Comparison of ENCODE assay signal across 18 cellular contexts in genomic region chr21:39581414-39581813, GRCh38. TPM values are rescaled to one million over a fixed set of nuclear protein-coding genes. Genes with fewer than 3 reads are reported as not detected.
DNase-seq lines count a peak whose midpoint lies in the region; ATAC-seq and TF ChIP-seq lines count a peak whose summit lies in the region.
"Had no signal": no experiment of that assay in that cellular context is flagged by ENCODE, and none has a peak within 500 bp of the region (broad histone marks: within the 10 kb centered on the region; RNA-seq: fewer than 3 reads in every experiment).

No MANE protein-coding gene starts in this region.

- no peak overlapping the region for H2BK5ac ChIP-seq in H9 (ENCODE audit: insufficient read length, low read length)

- H2BK20ac ChIP-seq in H9 (ENCODE audit: low read depth, low read length, poor library complexity, severe bottlenecking) = no peak overlapping the region

- no peak overlapping the region for H3K18ac ChIP-seq in H9 (ENCODE audit: insufficient read length, low read depth, low read length)

- no peaks in the 10 kb centered on the region for H3K9me3 ChIP-seq in H9 (ENCODE audit: control insufficient read depth, low read depth, low read length)
- H3K9me3 ChIP-seq: SJCRH30 had no signal

- no peak overlapping the region for H3K9ac ChIP-seq in H9 (ENCODE audit: extremely low read depth, insufficient read length, low read length)

- H2BK12ac ChIP-seq in H9 (ENCODE audit: insufficient read length, low read depth, low read length) = no peak overlapping the region

- H3K23ac ChIP-seq in H9 (ENCODE audit: insufficient read length, low read depth, low read length) = no peak overlapping the region

- DNase-seq in H9 (no peak), SW480 (ENCODE audit: low spot score) (peak; percentile 10), iPS-NIHi11 (ENCODE audit: low spot score) (peak; percentile 56), progenitor cell of endocrine pancreas (ENCODE audit: low spot score, unreplicated experiment) (no peak), NCI-H345 treated with DMSO at 0.1 percent for 48 hours (lab: John Stamatoyannopoulos, UW; ENCODE audit: unreplicated experiment) (no peak)
- DNase-seq in activated CD8-positive, alpha-beta memory T cell treated with anti-CD3 and anti-CD28 coated beads, Interleukin-2, amount 10 ng/mL, durations not matched to agents 7 days and 5 days = no peak
- DNase-seq: COR-L47, NCI-H1048, NCI-H1436 treated with DMSO at 0.1 percent for 48 hours, NCI-H2029 treated with DMSO at 0.1 percent for 48 hours, NCI-H2171 treated with DMSO at 0.1 percent for 48 hours, NCI-H774, PC-9, SJCRH30 had no signal

- no peaks in the 10 kb centered on the region for H4K20me1 ChIP-seq in H9 (ENCODE audit: control insufficient read depth, insufficient read depth, insufficient read length)

- peaks cover 0 to 4% of the 10 kb centered on the region in 2 experiments; a peak in 3 of 5 replicates for H3K9me3 Mint-ChIP-seq in H9
- H3K9me3 Mint-ChIP-seq in progenitor cell of endocrine pancreas (ENCODE audit: low read depth) = peaks cover 6% of the 10 kb centered on the region
- no peaks in the 10 kb centered on the region for H3K9me3 Mint-ChIP-seq in activated CD8-positive, alpha-beta memory T cell treated with anti-CD3 and anti-CD28 coated beads, Interleukin-2, amount 10 ng/mL, durations not matched to agents 7 days and 5 days (ENCODE audit: low read depth)

- H3K56ac ChIP-seq in H9 (ENCODE audit: insufficient read length, low read depth, low read length) = no peak overlapping the region

- no CpG with 5 or more reads among the region's 3 CpGs for WGBS in H9 (ENCODE audit: extremely low coverage, insufficient read length, low lambda C conversion rate)

- H3K4ac ChIP-seq in H9 (ENCODE audit: low read depth, low read length) = no peak overlapping the region

- TF ChIP-seq CTCF in H9 (conservative IDR thresholded peaks at IDR 0.05) (peak; percentile 58), progenitor cell of endocrine pancreas (IDR thresholded peaks at IDR 0.05; ENCODE audit: unreplicated experiment) (peak; percentile 23)

- no peaks in the 10 kb centered on the region for H3K79me2 ChIP-seq in H9 (ENCODE audit: insufficient read depth, low read length)

- H3K79me1 ChIP-seq in H9 (ENCODE audit: insufficient read depth, low read depth, low read length, poor library complexity, severe bottlenecking) = no peaks in the 10 kb centered on the region

- H3K27ac ChIP-seq in H9 (ENCODE audit: insufficient read length, low read depth, low read length) = no peak overlapping the region
- H3K27ac ChIP-seq: C4-2B, HL-60, PC-9, SJCRH30 had no signal

- H2BK15ac ChIP-seq in H9 (ENCODE audit: low read depth, low read length) = no peak overlapping the region

- H4K5ac ChIP-seq in H9 (ENCODE audit: insufficient read length, low read depth, low read length) = no peak overlapping the region

- H3K4me3 Mint-ChIP-seq in H9 (no peak overlapping the region), progenitor cell of endocrine pancreas (ENCODE audit: low read depth) (no peak overlapping the region)
- no peak overlapping the region for H3K4me3 Mint-ChIP-seq in activated CD8-positive, alpha-beta memory T cell treated with anti-CD3 and anti-CD28 coated beads, Interleukin-2, amount 10 ng/mL, durations not matched to agents 7 days and 5 days

- H3K4me2 ChIP-seq in H9 (ENCODE audit: insufficient read depth, insufficient read length, low read length) = no peak overlapping the region
- H3K4me2 ChIP-seq: PC-9 had no signal

- no peak overlapping the region for H3K14ac ChIP-seq in H9 (ENCODE audit: insufficient read depth, low read length)

- CTCF ChIA-PET in activated CD8-positive, alpha-beta memory T cell treated with anti-CD3 and anti-CD28 coated beads, Interleukin-2, amount 10 ng/mL, durations not matched to agents 7 days and 5 days (lab: Charles Lee) = no interaction called here

- H2BK120ac ChIP-seq in H9 (ENCODE audit: low read depth, low read length, poor library complexity, severe bottlenecking) = no peak overlapping the region

- H3K4me1 ChIP-seq in H9 (ENCODE audit: insufficient read depth, low read length) = peaks cover 3% of the 10 kb centered on the region; the same call in 1 of the 2 replicates

- H3K23me2 ChIP-seq in H9 (ENCODE audit: insufficient read length, low read depth, low read length, poor library complexity, severe bottlenecking) = no peaks in the 10 kb centered on the region

- H3K27ac Mint-ChIP-seq in H9 (no peak overlapping the region), progenitor cell of endocrine pancreas (no peak overlapping the region)
- no peak overlapping the region for H3K27ac Mint-ChIP-seq in activated CD8-positive, alpha-beta memory T cell treated with anti-CD3 and anti-CD28 coated beads, Interleukin-2, amount 10 ng/mL, durations not matched to agents 7 days and 5 days

- H2AK5ac ChIP-seq in H9 (ENCODE audit: insufficient read length, low read length) = no peak overlapping the region

- no peaks in the 10 kb centered on the region for H3K27me3 ChIP-seq in H9 (ENCODE audit: insufficient read depth, low read length)
- H3K27me3 ChIP-seq: SJCRH30 had no signal

- ATAC-seq in activated CD8-positive, alpha-beta memory T cell treated with anti-CD3 and anti-CD28 coated beads, Interleukin-2, amount 10 ng/mL, durations not matched to agents 7 days and 5 days = no peak
- ATAC-seq in GM21360 (IDR thresholded peaks at IDR 0.05; ENCODE audit: unreplicated experiment) = no peak

- H3T11ph ChIP-seq in H9 (ENCODE audit: low read length) = no peak overlapping the region

- H3K4me1 Mint-ChIP-seq in H9 (peaks cover 14 to 23% of the 10 kb centered on the region in 2 experiments), progenitor cell of endocrine pancreas (ENCODE audit: low read depth) (peaks cover 4% of the 10 kb centered on the region)
- no peaks in the 10 kb centered on the region for H3K4me1 Mint-ChIP-seq in activated CD8-positive, alpha-beta memory T cell treated with anti-CD3 and anti-CD28 coated beads, Interleukin-2, amount 10 ng/mL, durations not matched to agents 7 days and 5 days

- H3K27me3 Mint-ChIP-seq in H9 (ENCODE audit: low read depth) = no peaks in the 10 kb centered on the region
- H3K27me3 Mint-ChIP-seq in progenitor cell of endocrine pancreas = peaks cover 3% of the 10 kb centered on the region
- H3K27me3 Mint-ChIP-seq in activated CD8-positive, alpha-beta memory T cell treated with anti-CD3 and anti-CD28 coated beads, Interleukin-2, amount 10 ng/mL, durations not matched to agents 7 days and 5 days = no peaks in the 10 kb centered on the region

- H3K36me3 Mint-ChIP-seq in H9 (ENCODE audit: insufficient read depth in 1 of 3, low read depth in 3 of 3) = peaks cover 0 to 9% (median 4%) of the 10 kb centered on the region in 3 experiments; a peak in 4 of 7 replicates
- no peaks in the 10 kb centered on the region for H3K36me3 Mint-ChIP-seq in progenitor cell of endocrine pancreas (ENCODE audit: insufficient read depth)
- H3K36me3 Mint-ChIP-seq in activated CD8-positive, alpha-beta memory T cell treated with anti-CD3 and anti-CD28 coated beads, Interleukin-2, amount 10 ng/mL, durations not matched to agents 7 days and 5 days = no peaks in the 10 kb centered on the region

- no peak overlapping the region for H4K8ac ChIP-seq in H9 (replicated peaks; ENCODE audit: insufficient read length, low read depth, low read length)

- H2AFZ ChIP-seq in H9 (ENCODE audit: low read length) = no peak overlapping the region
- H2AFZ ChIP-seq: PC-9 had no signal

- no peak overlapping the region for H4K91ac ChIP-seq in H9 (ENCODE audit: insufficient read length, low read depth, low read length)

RNA-seq across cellular contexts. Expression of gene B3GALT5, which starts 31.3 kb away (rescaled TPM):
- total RNA-seq in H9 (2021) = 24.2 and 24.7 TPM in 2 replicates
- 0.86 and 1.6 TPM in 2 replicates for total RNA-seq in progenitor cell of endocrine pancreas
- total RNA-seq in activated CD8-positive, alpha-beta memory T cell treated with anti-CD3 and anti-CD28 coated beads, Interleukin-2, amount 10 ng/mL, durations not matched to agents 7 days and 5 days = not detected
- total RNA-seq: NCI-H460 had no signal

Comparison
In these comparisons a context has a peak if more than half of its experiments do, and no peak if none do; other contexts are left out.
1. DNase-seq: peak in SW480 (single experiment) and iPS-NIHi11 (single experiment); none in H9 (single experiment), progenitor cell of endocrine pancreas (single experiment), NCI-H345 treated with DMSO at 0.1 percent for 48 hours (single experiment) and activated CD8-positive, alpha-beta memory T cell treated with anti-CD3 and anti-CD28 coated beads, Interleukin-2, amount 10 ng/mL, durations not matched to agents 7 days and 5 days (single experiment).